22 cellular contexts compared by ENCODE assay signal in the genomic region with DNA sequence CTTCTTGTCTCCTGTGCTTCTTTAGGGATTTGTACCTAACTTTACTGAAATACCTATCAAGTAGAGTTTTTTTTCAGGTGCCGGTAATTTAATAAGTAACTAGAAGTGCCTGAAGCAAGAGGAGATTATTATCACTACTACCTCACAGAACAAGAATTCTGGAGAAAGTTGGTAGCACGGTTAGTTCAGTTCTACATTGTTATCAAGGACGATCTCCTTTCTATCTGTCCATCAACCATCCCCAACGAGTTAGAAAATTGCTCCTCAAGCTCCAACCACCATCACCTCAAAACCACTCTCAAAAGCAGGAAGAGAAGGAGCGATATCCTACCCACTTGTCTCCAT.
"Had no signal": no experiment of that assay in that cellular context is flagged by ENCODE, and none has a peak within 500 bp of the region (broad histone marks: within the 10 kb centered on the region; RNA-seq: fewer than 3 reads in every experiment).

No MANE protein-coding gene starts in this region.

- H3K27ac ChIP-seq: neural progenitor cell, psoas muscle, spleen, tibial artery had no signal

- H3K27me3 ChIP-seq: neural progenitor cell, spleen, tibial artery had no signal

- H3K4me3 ChIP-seq: mucosa of descending colon, neural progenitor cell, psoas muscle, spleen, tibial artery had no signal

- H3K4me1 ChIP-seq: psoas muscle had no signal

- H3K36me3 ChIP-seq: neural progenitor cell, spleen, tibial artery had no signal

- H3K36me3 Mint-ChIP-seq: brain; memory B cell; naive B cell; neural progenitor cell; stimulated activated memory B cell treated with anti-CD40 and anti-IgM and Interleukin-4, amounts not matched to agents 10 μg/mL and 1 μg/mL and 100 μg/mL, for 72 hours; WTC11 had no signal

- H3K27ac Mint-ChIP-seq: activated CD4-positive, alpha-beta T cell treated with anti-CD3 and anti-CD28 coated beads for 36 hours; activated naive CD4-positive, alpha-beta T cell treated with anti-CD3 and anti-CD28 coated beads for 36 hours; brain; endodermal cell; memory B cell; neural progenitor cell; stimulated activated memory B cell treated with anti-CD40 and anti-IgM and Interleukin-4, amounts not matched to agents 10 μg/mL and 1 μg/mL and 100 μg/mL, for 72 hours; T-helper 2 cell treated with Interferon-gamma antibody and Interleukin-4, amounts not matched to agents 5 μg/mL and 100 μg/mL, for 36 hours; WTC11 had no signal

- DNase-seq: activated CD4-positive, alpha-beta T cell treated with anti-CD3 and anti-CD28 coated beads for 36 hours; activated CD4-positive, alpha-beta T cell treated with anti-CD3 and anti-CD28 coated beads, Interleukin-2, amount 50 U/mL, for 48 hours; activated naive CD4-positive, alpha-beta T cell treated with anti-CD3 and anti-CD28 coated beads for 36 hours; activated T-cell treated with anti-CD3 and anti-CD28 coated beads for 4 hours; anterior cingulate cortex; central memory CD4-positive, alpha-beta T cell; endodermal cell; erythroblast; left ventricle myocardium superior; mucosa of descending colon; naive B cell; psoas muscle; spleen; stimulated activated CD4-positive, alpha-beta T cell treated with anti-CD3 and anti-CD28 coated beads, Interleukin-4, amount 100 ng/mL, for 4 hours; tibial artery had no signal

- H3K4me3 Mint-ChIP-seq: activated CD4-positive, alpha-beta T cell treated with anti-CD3 and anti-CD28 coated beads for 36 hours; activated naive CD4-positive, alpha-beta T cell treated with anti-CD3 and anti-CD28 coated beads for 36 hours; brain; endodermal cell; memory B cell; naive B cell; neural progenitor cell; stimulated activated memory B cell treated with anti-CD40 and anti-IgM and Interleukin-4, amounts not matched to agents 10 μg/mL and 1 μg/mL and 100 μg/mL, for 72 hours; T-helper 2 cell treated with Interferon-gamma antibody and Interleukin-4, amounts not matched to agents 5 μg/mL and 100 μg/mL, for 36 hours; WTC11 had no signal

- H3K9me3 ChIP-seq: mucosa of descending colon, psoas muscle, spleen, tibial artery had no signal

- H3K9me3 Mint-ChIP-seq: activated naive CD4-positive, alpha-beta T cell treated with anti-CD3 and anti-CD28 coated beads for 36 hours; brain; endodermal cell; memory B cell; naive B cell; neural progenitor cell; stimulated activated memory B cell treated with anti-CD40 and anti-IgM and Interleukin-4, amounts not matched to agents 10 μg/mL and 1 μg/mL and 100 μg/mL, for 72 hours; T-helper 2 cell treated with Interferon-gamma antibody and Interleukin-4, amounts not matched to agents 5 μg/mL and 100 μg/mL, for 36 hours had no signal

- ATAC-seq: activated CD4-positive, alpha-beta T cell treated with anti-CD3 and anti-CD28 coated beads for 36 hours; left ventricle myocardium superior; mucosa of descending colon; psoas muscle; sciatic nerve; stimulated activated memory B cell treated with anti-CD40 and anti-IgM and Interleukin-4, amounts not matched to agents 10 μg/mL and 1 μg/mL and 100 μg/mL, for 72 hours; WTC11 had no signal

- H3K27me3 Mint-ChIP-seq: activated CD4-positive, alpha-beta T cell treated with anti-CD3 and anti-CD28 coated beads for 36 hours; brain; memory B cell; stimulated activated memory B cell treated with anti-CD40 and anti-IgM and Interleukin-4, amounts not matched to agents 10 μg/mL and 1 μg/mL and 100 μg/mL, for 72 hours had no signal

- H3K4me1 Mint-ChIP-seq: activated CD4-positive, alpha-beta T cell treated with anti-CD3 and anti-CD28 coated beads for 36 hours; memory B cell; naive B cell; stimulated activated memory B cell treated with anti-CD40 and anti-IgM and Interleukin-4, amounts not matched to agents 10 μg/mL and 1 μg/mL and 100 μg/mL, for 72 hours had no signal
